8 cellular contexts compared by ENCODE assay signal in genomic region chr10:30581779-30582380, GRCh38. TPM values are rescaled to one million over a fixed set of nuclear protein-coding genes. Genes with fewer than 3 reads are reported as not detected.
DNase-seq lines count a peak whose midpoint lies in the region; ATAC-seq and TF ChIP-seq lines count a peak whose summit lies in the region.

No MANE protein-coding gene starts in this region.

- intact Hi-C loops in spleen (cut with DNase I; ENCODE audit: low total_unique reads): loop anchor here (10.0 kb wide), 1 partner anchor 47 kb away; no protein-coding TSS in a partner anchor

- peaks cover 0 to 39% (median 27%) of the 10 kb centered on the region in 6 donors for H3K4me1 ChIP-seq in spleen

- WGBS in spleen, 5 donors: 35 to 41% (median 40%) methylated on average over 3 of the region's 3 CpGs

- peak; percentile 28 for DNase-seq in activated CD4-positive, alpha-beta T cell treated with anti-CD3 and anti-CD28 coated beads for 48 hours
- no peak for DNase-seq in activated CD4-positive, alpha-beta T cell treated with anti-CD3 and anti-CD28 coated beads, Interleukin-2, amount 50 U/mL, for 1 hour
- peak in 1 of 2 experiments; percentile 25 for DNase-seq in HL-60 (ENCODE audit: low read depth in 1 of 2, low spot score in 1 of 2)
- DNase-seq in WERI-Rb-1: peak; percentile 25
- peak; percentile 25 for DNase-seq in glutamatergic neuron
- DNase-seq in spleen: no peak

- no peaks in the 10 kb centered on the region for H3K27me3 ChIP-seq in HL-60 (ENCODE audit: insufficient read depth, poor library complexity, severe bottlenecking)
- H3K27me3 ChIP-seq in WERI-Rb-1 (ENCODE audit: insufficient read depth, low read depth, severe bottlenecking): no peaks in the 10 kb centered on the region
- no peaks in the 10 kb centered on the region for H3K27me3 ChIP-seq in spleen (replicated peaks in 1 of 7)

- ATAC-seq in HG03521 (IDR thresholded peaks at IDR 0.05; ENCODE audit: unreplicated experiment) (no peak), HG03571 (IDR thresholded peaks at IDR 0.05; ENCODE audit: unreplicated experiment) (no peak)

- peaks cover 4% of the 10 kb centered on the region for H3K4me1 Mint-ChIP-seq in glutamatergic neuron (ENCODE audit: low read depth, unreplicated experiment)

- H3K36me3 Mint-ChIP-seq in glutamatergic neuron (ENCODE audit: unreplicated experiment): no peaks in the 10 kb centered on the region

- no peak for TF ChIP-seq POLR2A in spleen (IDR thresholded peaks at IDR 0.05)

- H3K27ac Mint-ChIP-seq in glutamatergic neuron (ENCODE audit: unreplicated experiment): no peak overlapping the region

- TF ChIP-seq CTCF in HL-60 (IDR thresholded peaks at IDR 0.05; ENCODE audit: insufficient read depth, low read length) (peak; percentile 7), WERI-Rb-1 (IDR thresholded peaks at IDR 0.05; ENCODE audit: low read depth, low read length) (peak; percentile 31; the same call in 1 of the 2 replicates), glutamatergic neuron (IDR thresholded peaks at IDR 0.05; ENCODE audit: partially characterized antibody, unreplicated experiment) (peak; percentile 85), spleen (IDR thresholded peaks at IDR 0.05 in 8 of 11, conservative IDR thresholded peaks at IDR 0.05 in 3 of 11) (peak; percentile 47 to 81 (median 69))

- H3K27ac ChIP-seq in HL-60 (replicated peaks) (no peak overlapping the region), WERI-Rb-1 (no peak overlapping the region), spleen (peak overlapping the region in 1 of 8 donors; percentile 82)

- no peaks in the 10 kb centered on the region for H3K9me3 Mint-ChIP-seq in glutamatergic neuron (ENCODE audit: unreplicated experiment)

- no peaks in the 10 kb centered on the region for H3K9me3 ChIP-seq in WERI-Rb-1 (ENCODE audit: severe bottlenecking)
- no peaks in the 10 kb centered on the region for H3K9me3 ChIP-seq in spleen

- H3K36me3 ChIP-seq in WERI-Rb-1 (no peaks in the 10 kb centered on the region), spleen (no peaks in the 10 kb centered on the region)

- H3K27me3 Mint-ChIP-seq in glutamatergic neuron (ENCODE audit: unreplicated experiment): no peaks in the 10 kb centered on the region

- H3K4me3 ChIP-seq in HL-60 (replicated peaks; ENCODE audit: insufficient read depth, low read length) (no peak overlapping the region), WERI-Rb-1 (ENCODE audit: low read depth, low read length) (no peak overlapping the region), spleen (no peak overlapping the region)

- H3K4me3 Mint-ChIP-seq in glutamatergic neuron (ENCODE audit: unreplicated experiment): no peak overlapping the region

RNA-seq across cellular contexts. Expression of gene LYZL2, which starts 47.7 kb away (rescaled TPM):
- total RNA-seq in glutamatergic neuron (ENCODE audit: unreplicated experiment) (not detected), spleen (not detected)
- polyA plus RNA-seq in spleen: not detected

Comparison
In these comparisons a context has a peak if more than half of its experiments do, and no peak if none do; other contexts are left out.
1. DNase-seq: peak in activated CD4-positive, alpha-beta T cell treated with anti-CD3 and anti-CD28 coated beads for 48 hours (single experiment), WERI-Rb-1 (single experiment) and glutamatergic neuron (single experiment); none in activated CD4-positive, alpha-beta T cell treated with anti-CD3 and anti-CD28 coated beads, Interleukin-2, amount 50 U/mL, for 1 hour (single experiment) and spleen (single experiment).
2. CTCF ChIP-seq: peak in every context shown above with its lines; median percentile 85 in glutamatergic neuron; 69 in spleen; 31 in WERI-Rb-1; 7 in HL-60.